In the genomic region with DNA sequence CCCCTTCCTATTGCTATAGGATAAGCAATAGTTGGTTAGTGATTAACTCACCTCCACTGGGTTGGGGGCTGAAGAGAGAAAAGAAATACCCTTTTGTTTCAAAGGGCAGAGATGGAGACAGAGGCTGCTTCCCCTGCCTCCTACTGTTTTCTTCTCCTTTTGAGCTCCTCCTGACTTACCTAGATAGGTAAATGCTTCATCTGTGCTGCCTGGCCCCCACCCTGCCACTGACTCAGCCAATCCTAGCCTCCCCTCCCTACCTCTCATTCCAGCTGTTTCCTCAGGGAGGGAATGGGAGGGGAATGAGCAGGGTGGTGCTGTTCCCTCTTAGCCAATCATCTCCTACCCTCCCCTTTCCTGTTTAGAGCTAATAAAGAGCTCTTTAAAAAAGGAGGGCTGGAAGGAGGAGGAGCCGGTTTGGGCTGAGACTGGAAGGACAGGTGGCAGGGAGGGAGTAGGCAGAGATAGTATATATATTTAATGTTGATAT, we compare ENCODE assay signal across 11 cellular contexts. TPM values are rescaled to one million over a fixed set of nuclear protein-coding genes. Genes with fewer than 3 reads are reported as not detected.
DNase-seq lines count a peak whose midpoint lies in the region; ATAC-seq, FAIRE-seq and TF ChIP-seq lines count a peak whose summit lies in the region.
"Had no signal": no experiment of that assay in that cellular context is flagged by ENCODE, and none has a peak within 500 bp of the region (broad histone marks: within the 10 kb centered on the region; RNA-seq: fewer than 3 reads in every experiment).

A gene (minus strand): TSS at position 229 of the 490 bp plus-strand sequence. CDS start 5,158 bp downstream, outside the sequence.

- in situ Hi-C loops in HepG2 (cut with HindIII; ENCODE audit: extremely low pct_ligation_motif_present, low pct_unique_long_range_greater_than_20kb) = no loop called here

- H3K27me3 ChIP-seq in HepG2 (ENCODE audit: control insufficient read depth in 1 of 2, insufficient read depth in 2 of 2, low read length in 2 of 2) = no peaks in the 10 kb centered on the region
- H3K27me3 ChIP-seq: BLaER1 treated with 17β-estradiol and CSF1 and Interleukin-3, amounts not matched to agents 10 nM and 100 nM; SJSA1 had no signal

- H3K27me3 Mint-ChIP-seq in WTC11 (ENCODE audit: low read depth) = no peaks in the 10 kb centered on the region

- POLR2A ChIA-PET in WTC11 (lab: Charles Lee) = interaction anchor here (1.0 to 2.2 kb wide), 5 partner anchors 8 to 289 kb away, joined by 3 to 22 read pairs (median 5); a partner anchor contains a TSS
- POLR2A ChIA-PET in HepG2 (lab: Yijun Ruan, JAX) = interaction anchor here (0.7 to 3.1 kb wide), 9 partner anchors 8 to 289 kb away, joined by 3 to 25 read pairs (median 5); a partner anchor contains a TSS
- POLR2A ChIA-PET in HEK293T (lab: Yijun Ruan, JAX) = no interaction called here

- no peaks in the 10 kb centered on the region for H3K79me2 ChIP-seq in HepG2 (ENCODE audit: insufficient read depth, low read length)

- peak; percentile 86 for FAIRE-seq in HepG2 (lab: Jason Lieb, UNC)

- DNase-seq in AG20443 (ENCODE audit: low spot score) = peak; percentile 22
- peak; percentile 87 for DNase-seq in NCI-H1105 treated with DMSO at 0.1 percent for 48 hours (lab: John Stamatoyannopoulos, UW)
- DNase-seq in WTC11 (ENCODE audit: low spot score) = peak; percentile 70
- DNase-seq in HepG2 (ENCODE audit: low spot score) = peak; percentile 60
- DNase-seq in HEK293T (ENCODE audit: extremely low spot score) = no peak
- DNase-seq in activated T-cell treated with anti-CD3 and anti-CD28 coated beads, Interleukin-2, amount 50 U/mL, for 48 hours = no peak
- DNase-seq in stimulated activated naive CD4-positive, alpha-beta T cell (lab: John Stamatoyannopoulos, UW) = no peak
- DNase-seq in NCI-H1694 treated with DMSO at 0.1 percent for 48 hours (lab: John Stamatoyannopoulos, UW) = no peak
- DNase-seq: activated gamma-delta T cell had no signal

- H3K36me3 ChIP-seq in HepG2 (replicated peaks in 1 of 2; ENCODE audit: control insufficient read depth in 1 of 2, insufficient read depth in 2 of 2, low read length in 2 of 2) = no peaks in the 10 kb centered on the region
- H3K36me3 ChIP-seq: BLaER1 treated with 17β-estradiol and CSF1 and Interleukin-3, amounts not matched to agents 10 nM and 100 nM; SJSA1 had no signal

- ATAC-seq in WTC11 (peak; percentile 100), HepG2 (peak; percentile 89)

- no peaks in the 10 kb centered on the region for H3K36me3 Mint-ChIP-seq in WTC11

- peak within 1 kb of the TSS; percentile 88 for H3K27ac Mint-ChIP-seq in WTC11

- BruUV-seq in HepG2 (replicated peaks; lab: Mats Ljungman, UMichigan) = no TSS peak

- no peak for TF ChIP-seq RAD21 in HepG2 (CRISPR knock-in tag; IDR thresholded peaks at IDR 0.05)

- H3K9ac ChIP-seq in HepG2 (ENCODE audit: insufficient read depth, low read depth, low read length) = peak within 1 kb of the TSS; percentile 12
- H3K9ac ChIP-seq: BLaER1 treated with 17β-estradiol and CSF1 and Interleukin-3, amounts not matched to agents 10 nM and 100 nM had no signal

- CTCF ChIA-PET in WTC11 (lab: Charles Lee) = interaction anchor here (0.5 to 3.2 kb wide), 24 partner anchors 8 to 420 kb away, joined by 3 to 22 read pairs (median 4); a partner anchor contains a TSS
- CTCF ChIA-PET in HepG2 (lab: Yijun Ruan, JAX; ENCODE audit: low intra/inter-chr PET ratio, low total read pairs) = no interaction called here
- CTCF ChIA-PET in HEK293T (lab: Yijun Ruan, JAX) = interaction anchor here (0.6 kb wide), 1 partner anchor 99 kb away, joined by 5 read pairs; no protein-coding TSS in a partner anchor

- H4K20me1 ChIP-seq in HepG2 (ENCODE audit: insufficient read depth, low read length) = no peaks in the 10 kb centered on the region
- H4K20me1 ChIP-seq: BLaER1 treated with 17β-estradiol and CSF1 and Interleukin-3, amounts not matched to agents 10 nM and 100 nM had no signal

- TF ChIP-seq EP300 in HepG2 (IDR thresholded peaks at IDR 0.05; ENCODE audit: low read depth in 2 of 2, low read length in 2 of 2) (no peak), HepG2 (CRISPR knock-in tag; IDR thresholded peaks at IDR 0.05; ENCODE audit: borderline replicate concordance) (no peak)

- H3K4me3 ChIP-seq in HepG2 (replicated peaks in 1 of 3; ENCODE audit: insufficient read depth in 1 of 3, low read depth in 2 of 3, low read length in 3 of 3) = peak within 1 kb of the TSS; percentile 42 to 55 (median 54)
- H3K4me3 ChIP-seq: BLaER1 treated with 17β-estradiol and CSF1 and Interleukin-3, amounts not matched to agents 10 nM and 100 nM; SJSA1 had no signal

- no peaks in the 10 kb centered on the region for H3K9me3 Mint-ChIP-seq in WTC11

- H2AFZ ChIP-seq in HepG2 (ENCODE audit: low read length) = no peak within 1 kb of the TSS

- intact Hi-C loops in HepG2 (cut with micrococcal nuclease; ENCODE audit: unreplicated experiment) = loop anchor here (2.0 kb wide), 1 partner anchor 18 kb away; a partner anchor contains a TSS

- TF ChIP-seq CTCF in WTC11 (IDR thresholded peaks at IDR 0.05) (no peak), HepG2 (CRISPR knock-in tag; IDR thresholded peaks at IDR 0.05) (no peak)

- peak within 1 kb of the TSS; percentile 15 for H3K27ac ChIP-seq in HepG2 (ENCODE audit: extremely low read length, insufficient read depth, low read length)
- H3K27ac ChIP-seq: BLaER1 treated with 17β-estradiol and CSF1 and Interleukin-3, amounts not matched to agents 10 nM and 100 nM; SJSA1 had no signal

- peak within 1 kb of the TSS; percentile 85 for H3K4me2 ChIP-seq in HepG2 (ENCODE audit: low read depth, low read length)
- H3K4me2 ChIP-seq: BLaER1 treated with 17β-estradiol and CSF1 and Interleukin-3, amounts not matched to agents 10 nM and 100 nM had no signal

- peaks cover 76% of the 10 kb centered on the region for H3K4me1 ChIP-seq in HepG2 (ENCODE audit: insufficient read depth, low read length)
- H3K4me1 ChIP-seq: BLaER1 treated with 17β-estradiol and CSF1 and Interleukin-3, amounts not matched to agents 10 nM and 100 nM had no signal

- WGBS in HepG2 (ENCODE audit: low lambda C conversion rate) = 0% methylated on average over 1 of the region's 1 CpG

- no peaks in the 10 kb centered on the region for H3K9me3 ChIP-seq in HepG2 (ENCODE audit: low read length)
- H3K9me3 ChIP-seq: BLaER1 treated with 17β-estradiol and CSF1 and Interleukin-3, amounts not matched to agents 10 nM and 100 nM; SJSA1 had no signal

- H3K4me3 Mint-ChIP-seq in WTC11 = peak within 1 kb of the TSS; percentile 48

- peaks cover 49% of the 10 kb centered on the region for H3K4me1 Mint-ChIP-seq in WTC11

- TF ChIP-seq POLR2A in HepG2 (IDR thresholded peaks at IDR 0.05; ENCODE audit: insufficient read depth in 1 of 2, low read depth in 2 of 2, low read length in 2 of 2) = no peak

TF ChIP-seq in WTC11, 78 proteins besides CTCF, POLR2A, EP300 and RAD21 (continues in another document):
- TF ChIP-seq, protein P1, sequence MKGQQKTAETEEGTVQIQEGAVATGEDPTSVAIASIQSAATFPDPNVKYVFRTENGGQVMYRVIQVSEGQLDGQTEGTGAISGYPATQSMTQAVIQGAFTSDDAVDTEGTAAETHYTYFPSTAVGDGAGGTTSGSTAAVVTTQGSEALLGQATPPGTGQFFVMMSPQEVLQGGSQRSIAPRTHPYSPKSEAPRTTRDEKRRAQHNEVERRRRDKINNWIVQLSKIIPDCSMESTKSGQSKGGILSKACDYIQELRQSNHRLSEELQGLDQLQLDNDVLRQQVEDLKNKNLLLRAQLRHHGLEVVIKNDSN (CRISPR knock-in tag; IDR thresholded peaks at IDR 0.05) = no peak
- TF ChIP-seq ZNF121 (CRISPR knock-in tag; IDR thresholded peaks at IDR 0.05) = no peak

TF ChIP-seq in HEK293T, 16 proteins besides CTCF, POLR2A, EP300 and RAD21:
- no peak for TF ChIP-seq BHLHE40 (IDR thresholded peaks at IDR 0.05; ENCODE audit: borderline replicate concordance)
- TF ChIP-seq ARNT (IDR thresholded peaks at IDR 0.05) = no peak
- no peak for TF ChIP-seq ELF4 (IDR thresholded peaks at IDR 0.05)
- TF ChIP-seq FOXK2 (IDR thresholded peaks at IDR 0.05) = no peak
- TF ChIP-seq CTBP1 (IDR thresholded peaks at IDR 0.05; ENCODE audit: borderline replicate concordance) = no peak
- TF ChIP-seq LEF1 (IDR thresholded peaks at IDR 0.05; ENCODE audit: borderline replicate concordance) = no peak
- no peak for TF ChIP-seq FOXA1 (IDR thresholded peaks at IDR 0.05)

RNA-seq across cellular contexts. Expression of the gene that starts here (rescaled TPM):
- 2.3 to 2.7 TPM (median 2.4 TPM) in 3 replicates for total RNA-seq in WTC11 (2021)
- 0.95 and 1.1 TPM in 2 replicates for total RNA-seq in HepG2 (2016; rRNA removed; fragmentation: Illumina TruSeq; extraction: Trizol)
- total RNA-seq in HepG2 (2016; cell fraction: cytosol; rRNA removed; fragmentation: Illumina TruSeq; extraction: Trizol; ENCODE audit: low read depth) = 0.18 and 0.20 TPM in 2 replicates
- 0.80 and 0.89 TPM in 2 replicates for total RNA-seq in HepG2 (2016; cell fraction: insoluble cytoplasmic fraction; rRNA removed; fragmentation: Illumina TruSeq; extraction: Trizol)
- 0.56 and 0.65 TPM in 2 replicates for total RNA-seq in HepG2 (2016; cell fraction: membrane; rRNA removed; fragmentation: Illumina TruSeq; extraction: Trizol)
- total RNA-seq in HepG2 (2016; cell fraction: nucleus; rRNA removed; fragmentation: Illumina TruSeq; extraction: Trizol) = 1.0 and 1.1 TPM in 2 replicates
- 0.51 and 0.77 TPM in 2 replicates for polyA plus RNA-seq in HepG2 (2011; rRNA removed)
- 0.20 and 0.29 TPM in 2 replicates for polyA plus RNA-seq in HepG2 (2011; cell fraction: cytosol; rRNA removed)
- polyA plus RNA-seq in HepG2 (2011; cell fraction: nucleus; rRNA removed) = 1.0 and 1.2 TPM in 2 replicates
- polyA plus RNA-seq in HepG2 (2012) = 0.36 and 0.48 TPM in 2 replicates
- 0.09 and 0.16 TPM in 2 replicates for polyA plus RNA-seq in HepG2 (2016; cell fraction: cytosol; fragmentation: Illumina TruSeq; extraction: Trizol; ENCODE audit: low read depth)
- 1.4 and 1.6 TPM in 2 replicates for polyA plus RNA-seq in HepG2 (2016; cell fraction: insoluble cytoplasmic fraction; fragmentation: Illumina TruSeq; extraction: Trizol; ENCODE audit: low read depth)
- 0.35 and 0.52 TPM in 2 replicates for polyA plus RNA-seq in HepG2 (2016; cell fraction: membrane; fragmentation: Illumina TruSeq; extraction: Trizol; ENCODE audit: low read depth)
- 1.4 and 1.9 TPM in 2 replicates for polyA plus RNA-seq in HepG2 (2016; cell fraction: nucleus; fragmentation: Illumina TruSeq; extraction: Trizol; ENCODE audit: insufficient read depth, low read depth)
- 0.80 TPM in 2 replicates for polyA minus RNA-seq in HepG2 (2011; rRNA and poly(A)+ RNA removed; ENCODE audit: low replicate concordance)
- polyA minus RNA-seq in HepG2 (2011; cell fraction: cytosol; rRNA and poly(A)+ RNA removed) = 0.44 and 0.69 TPM in 2 replicates
- 1.5 and 2.6 TPM in 2 replicates for polyA minus RNA-seq in HepG2 (2011; cell fraction: nucleus; rRNA and poly(A)+ RNA removed)

Comparison
In these comparisons a context has a peak if more than half of its experiments do, and no peak if none do; other contexts are left out.
1. DNase-seq: peak in AG20443 (single experiment), NCI-H1105 treated with DMSO at 0.1 percent for 48 hours (single experiment), WTC11 (single experiment) and HepG2 (single experiment); none in HEK293T (single experiment), activated T-cell treated with anti-CD3 and anti-CD28 coated beads, Interleukin-2, amount 50 U/mL, for 48 hours (0 of 2), stimulated activated naive CD4-positive, alpha-beta T cell (0 of 6) and NCI-H1694 treated with DMSO at 0.1 percent for 48 hours (single experiment).